Comparison of ENCODE assay signal across 8 cellular contexts in the genomic region with DNA sequence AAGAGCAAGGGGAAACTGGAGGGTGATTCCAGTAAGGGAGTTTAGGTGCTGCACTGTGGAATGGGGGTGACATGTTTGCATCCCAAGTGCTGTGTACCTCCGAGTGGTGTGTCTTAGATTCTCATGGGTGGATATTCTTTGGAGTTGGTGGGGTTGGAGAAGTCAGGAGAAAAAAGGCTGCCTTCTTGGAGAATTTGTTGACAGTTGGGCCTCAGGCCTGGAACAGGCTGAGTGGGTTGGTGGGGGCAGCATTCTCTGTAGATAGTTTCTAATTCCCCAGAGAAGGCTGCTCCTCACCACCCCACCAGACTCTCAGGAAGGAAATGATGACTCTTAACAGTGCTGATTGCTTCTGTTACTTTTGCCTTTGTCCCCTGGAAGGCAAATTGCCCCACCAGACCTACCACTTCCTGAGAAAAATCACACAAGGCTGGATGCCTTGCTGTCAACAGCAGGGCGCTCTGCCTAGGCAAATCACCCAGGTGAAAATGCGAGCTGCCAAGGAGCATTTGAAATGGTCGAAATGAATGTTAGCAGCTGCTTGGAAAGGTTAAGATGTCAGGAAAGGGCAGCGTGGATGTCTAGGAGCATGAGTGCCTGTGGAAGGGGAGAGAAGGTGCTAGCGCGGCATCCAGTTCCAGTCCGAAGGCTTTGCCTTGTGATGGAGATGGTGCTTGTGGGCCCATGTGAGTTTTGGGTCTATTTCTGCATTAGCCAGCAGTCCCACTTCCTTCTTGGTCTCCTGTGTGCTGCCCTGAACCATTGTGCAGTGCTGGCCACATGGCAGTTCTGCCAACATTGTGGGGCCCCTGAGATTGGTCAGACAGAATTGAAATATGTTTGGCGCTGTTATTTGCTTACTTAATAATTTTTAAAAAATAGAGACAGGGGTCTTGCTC. TPM values are rescaled to one million over a fixed set of nuclear protein-coding genes. Genes with fewer than 3 reads are reported as not detected.
DNase-seq lines count a peak whose midpoint lies in the region; ATAC-seq and TF ChIP-seq lines count a peak whose summit lies in the region.

No MANE protein-coding gene starts in this region.

- TF ChIP-seq POLR2A in gastrocnemius medialis (IDR thresholded peaks at IDR 0.05) = no peak

- no peak for TF ChIP-seq CTCF in gastrocnemius medialis (IDR thresholded peaks at IDR 0.05 in 4 of 5, conservative IDR thresholded peaks at IDR 0.05 in 1 of 5)

- H3K9me3 ChIP-seq in CD4-positive, CD25-positive, alpha-beta regulatory T cell (ENCODE audit: control insufficient read depth in 2 of 2, low read length in 2 of 2) = no peaks in the 10 kb centered on the region
- H3K9me3 ChIP-seq in MG63 (no peaks in the 10 kb centered on the region), gastrocnemius medialis (no peaks in the 10 kb centered on the region)

- H3K4me3 Mint-ChIP-seq in CD4-positive, CD25-positive, alpha-beta regulatory T cell = peak overlapping the region; percentile 4 to 87 (median 78)
- peak overlapping the region; percentile 64 for H3K4me3 Mint-ChIP-seq in activated CD4-positive, alpha-beta T cell treated with anti-CD3 and anti-CD28 coated beads, Interleukin-2, amount 10 ng/mL, durations not matched to agents 7 days and 5 days

- H3K27ac Mint-ChIP-seq in CD4-positive, CD25-positive, alpha-beta regulatory T cell = peak overlapping the region; percentile 84 to 98 (median 94)
- peak overlapping the region; percentile 92 for H3K27ac Mint-ChIP-seq in activated CD4-positive, alpha-beta T cell treated with anti-CD3 and anti-CD28 coated beads, Interleukin-2, amount 10 ng/mL, durations not matched to agents 7 days and 5 days

- no peaks in the 10 kb centered on the region for H3K9me3 Mint-ChIP-seq in CD4-positive, CD25-positive, alpha-beta regulatory T cell
- H3K9me3 Mint-ChIP-seq in activated CD4-positive, alpha-beta T cell treated with anti-CD3 and anti-CD28 coated beads, Interleukin-2, amount 10 ng/mL, durations not matched to agents 7 days and 5 days = no peaks in the 10 kb centered on the region

- no peaks in the 10 kb centered on the region for H3K27me3 ChIP-seq in CD4-positive, CD25-positive, alpha-beta regulatory T cell (ENCODE audit: control insufficient read depth, insufficient read depth, low read length)
- no peaks in the 10 kb centered on the region for H3K27me3 ChIP-seq in MG63
- no peaks in the 10 kb centered on the region for H3K27me3 ChIP-seq in gastrocnemius medialis

- intact Hi-C loops in gastrocnemius medialis (cut with DNase I; ENCODE audit: low total_unique reads) = no loop called here

- H3K4me1 Mint-ChIP-seq in CD4-positive, CD25-positive, alpha-beta regulatory T cell = peaks cover 12 to 77% (median 36%) of the 10 kb centered on the region in 4 donors
- H3K4me1 Mint-ChIP-seq in activated CD4-positive, alpha-beta T cell treated with anti-CD3 and anti-CD28 coated beads, Interleukin-2, amount 10 ng/mL, durations not matched to agents 7 days and 5 days = peaks cover 73% of the 10 kb centered on the region

- POLR2A ChIA-PET in activated CD4-positive, alpha-beta T cell treated with anti-CD3 and anti-CD28 coated beads, Interleukin-2, amount 10 ng/mL, durations not matched to agents 7 days and 5 days (lab: Charles Lee) = interaction anchor here (0.6 to 1.8 kb wide), 3 partner anchors 15 to 91 kb away, joined by 4 to 9 read pairs (median 4); no protein-coding TSS in a partner anchor

- peaks cover 41% of the 10 kb centered on the region for H3K36me3 Mint-ChIP-seq in CD4-positive, CD25-positive, alpha-beta regulatory T cell
- peaks cover 69% of the 10 kb centered on the region for H3K36me3 Mint-ChIP-seq in activated CD4-positive, alpha-beta T cell treated with anti-CD3 and anti-CD28 coated beads, Interleukin-2, amount 10 ng/mL, durations not matched to agents 7 days and 5 days (ENCODE audit: low read depth)

- in situ Hi-C loops in gastrocnemius medialis (cut with MboI; ENCODE audit: low sequenced_read_pairs in 4 of 4) = no loop called here

- peak overlapping the region; percentile 58 for H3K4me3 ChIP-seq in CD4-positive, CD25-positive, alpha-beta regulatory T cell (ENCODE audit: low read depth, low read length)
- no peak overlapping the region for H3K4me3 ChIP-seq in MG63
- no peak overlapping the region for H3K4me3 ChIP-seq in gastrocnemius medialis

- CTCF ChIA-PET in activated CD4-positive, alpha-beta T cell treated with anti-CD3 and anti-CD28 coated beads, Interleukin-2, amount 10 ng/mL, durations not matched to agents 7 days and 5 days (lab: Charles Lee) = interaction anchor here (1.4 to 4.6 kb wide), 4 partner anchors 14 to 156 kb away, joined by 3 to 19 read pairs (median 8); no protein-coding TSS in a partner anchor

- peak overlapping the region; percentile 44 for H3K27ac ChIP-seq in CD4-positive, CD25-positive, alpha-beta regulatory T cell (ENCODE audit: insufficient read depth, low read length, poor library complexity, severe bottlenecking)
- H3K27ac ChIP-seq in substantia nigra (ENCODE audit: low read depth, low read length, poor library complexity, severe bottlenecking) (peak overlapping the region; percentile 60), gastrocnemius medialis (no peak overlapping the region)

- peaks cover 69% of the 10 kb centered on the region for H3K36me3 ChIP-seq in CD4-positive, CD25-positive, alpha-beta regulatory T cell (ENCODE audit: control insufficient read depth, insufficient read depth, low read length)
- H3K36me3 ChIP-seq in MG63 (no peaks in the 10 kb centered on the region), gastrocnemius medialis (no peaks in the 10 kb centered on the region)

- DNase-seq in CD4-positive, CD25-positive, alpha-beta regulatory T cell = peak; percentile 10 to 81 (median 30)
- peak; percentile 72 for DNase-seq in activated CD4-positive, alpha-beta T cell treated with anti-CD3 and anti-CD28 coated beads, Interleukin-2, amount 10 ng/mL, durations not matched to agents 7 days and 5 days
- peak; percentile 39 for DNase-seq in globus pallidus (ENCODE audit: low spot score)
- peak in 11 of 49 donors; percentile 13 to 72 (median 33) for DNase-seq in substantia nigra (lab: John Stamatoyannopoulos, UW)
- no peak for DNase-seq in MG63
- DNase-seq in gastrocnemius medialis = no peak

- H3K4me1 ChIP-seq in CD4-positive, CD25-positive, alpha-beta regulatory T cell (ENCODE audit: control insufficient read depth, insufficient read depth, low read length, poor library complexity, severe bottlenecking) = peaks cover 28% of the 10 kb centered on the region
- H3K4me1 ChIP-seq in gastrocnemius medialis = no peaks in the 10 kb centered on the region

- no peaks in the 10 kb centered on the region for H3K27me3 Mint-ChIP-seq in CD4-positive, CD25-positive, alpha-beta regulatory T cell
- no peaks in the 10 kb centered on the region for H3K27me3 Mint-ChIP-seq in activated CD4-positive, alpha-beta T cell treated with anti-CD3 and anti-CD28 coated beads, Interleukin-2, amount 10 ng/mL, durations not matched to agents 7 days and 5 days

- peak; percentile 76 to 78 for ATAC-seq in CD4-positive, CD25-positive, alpha-beta regulatory T cell (ENCODE audit: low read depth in 2 of 2)
- ATAC-seq in GM19351 (IDR thresholded peaks at IDR 0.05; ENCODE audit: unreplicated experiment) = peak; percentile 75
- peak; percentile 70 for ATAC-seq in HG03342 (IDR thresholded peaks at IDR 0.05; ENCODE audit: unreplicated experiment)
- ATAC-seq in gastrocnemius medialis = no peak

RNA-seq across cellular contexts. Expression of a gene that starts 30.4 kb away (rescaled TPM):
- 441 TPM for total RNA-seq in CD4-positive, CD25-positive, alpha-beta regulatory T cell
- polyA plus RNA-seq in CD4-positive, CD25-positive, alpha-beta regulatory T cell = 100 to 1,000 TPM; 143 to 169 (median 162) TPM
- 100 to 1,000 TPM; 197 to 207 TPM for total RNA-seq in activated CD4-positive, alpha-beta T cell treated with anti-CD3 and anti-CD28 coated beads, Interleukin-2, amount 10 ng/mL, durations not matched to agents 7 days and 5 days
- total RNA-seq in MG63 (2014; rRNA removed; shearing (Covaris generic); ENCODE audit: low replicate concordance) = 0.59 and 0.69 TPM in 2 replicates
- total RNA-seq in gastrocnemius medialis = 1 to 10 TPM in 3 of 4 donors, under 1 TPM in 1; 0.78 to 2.7 (median 2.3) TPM

Comparison
In these comparisons a context has a peak if more than half of its experiments do, and no peak if none do; other contexts are left out.
1. ATAC-seq: peak in CD4-positive, CD25-positive, alpha-beta regulatory T cell (2 of 2), GM19351 (single experiment) and HG03342 (single experiment); none in gastrocnemius medialis (0 of 2).
2. DNase-seq: peak in CD4-positive, CD25-positive, alpha-beta regulatory T cell (3 of 3), activated CD4-positive, alpha-beta T cell treated with anti-CD3 and anti-CD28 coated beads, Interleukin-2, amount 10 ng/mL, durations not matched to agents 7 days and 5 days (single experiment) and globus pallidus (single experiment); none in MG63 (single experiment) and gastrocnemius medialis (0 of 2).
3. H3K27ac ChIP-seq: peak in CD4-positive, CD25-positive, alpha-beta regulatory T cell (single experiment) and substantia nigra (single experiment); none in gastrocnemius medialis (0 of 4).
4. RNA of a gene that starts 30.4 kb away (total RNA-seq): 441 TPM in CD4-positive, CD25-positive, alpha-beta regulatory T cell (single experiment) and 197 to 207 TPM in activated CD4-positive, alpha-beta T cell treated with anti-CD3 and anti-CD28 coated beads, Interleukin-2, amount 10 ng/mL, durations not matched to agents 7 days and 5 days; 0.78 to 2.7 TPM in gastrocnemius medialis and 0.59 to 0.69 TPM in MG63; every median in the first group is over 10 times any median in the second.